In the genomic region with DNA sequence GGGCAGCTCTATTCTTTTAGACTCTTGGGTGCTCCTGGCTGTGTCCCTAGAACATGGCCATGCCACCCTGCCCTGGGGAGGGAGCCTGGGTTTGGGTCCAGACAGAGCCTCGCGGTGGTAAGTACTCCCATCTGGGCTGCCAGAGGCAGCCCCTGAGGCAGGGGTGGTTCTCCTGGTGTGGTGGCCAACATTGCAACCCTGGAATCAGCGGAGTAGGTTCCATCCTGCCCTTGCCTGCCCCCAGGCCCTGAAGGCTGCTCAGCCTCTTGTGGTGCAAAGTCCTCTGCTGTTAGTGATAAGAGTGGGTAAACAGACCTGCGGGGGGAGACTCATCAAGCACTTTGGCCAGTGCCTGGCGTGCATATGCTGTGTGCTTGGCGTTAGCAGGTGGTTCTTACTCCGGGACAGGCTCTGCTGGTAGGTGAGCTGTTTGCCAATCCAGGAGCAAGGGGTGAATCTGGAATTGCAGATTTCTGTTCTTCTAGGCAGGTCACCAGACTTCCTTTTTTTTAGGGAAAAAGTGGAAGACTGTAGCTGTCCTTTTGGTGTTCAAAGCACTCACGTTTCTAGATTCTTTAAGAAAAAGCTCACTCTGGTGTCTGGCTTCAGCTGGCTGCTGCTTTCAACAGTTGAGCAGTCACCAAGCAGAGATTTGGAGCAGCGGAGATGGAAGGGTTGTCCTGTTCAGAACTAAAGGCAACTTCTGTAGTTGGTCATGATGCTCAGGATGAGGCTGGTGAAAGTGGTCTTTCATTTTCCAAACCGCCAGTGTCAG, we compare ENCODE assay signal across 1 cellular context.
TF ChIP-seq lines count a peak whose summit lies in the region.

No MANE protein-coding gene starts in this region.

TF ChIP-seq in HepG2, 621 proteins besides CTCF, POLR2A, EP300 and RAD21 (continued from another document):
- TF ChIP-seq, protein P1, sequence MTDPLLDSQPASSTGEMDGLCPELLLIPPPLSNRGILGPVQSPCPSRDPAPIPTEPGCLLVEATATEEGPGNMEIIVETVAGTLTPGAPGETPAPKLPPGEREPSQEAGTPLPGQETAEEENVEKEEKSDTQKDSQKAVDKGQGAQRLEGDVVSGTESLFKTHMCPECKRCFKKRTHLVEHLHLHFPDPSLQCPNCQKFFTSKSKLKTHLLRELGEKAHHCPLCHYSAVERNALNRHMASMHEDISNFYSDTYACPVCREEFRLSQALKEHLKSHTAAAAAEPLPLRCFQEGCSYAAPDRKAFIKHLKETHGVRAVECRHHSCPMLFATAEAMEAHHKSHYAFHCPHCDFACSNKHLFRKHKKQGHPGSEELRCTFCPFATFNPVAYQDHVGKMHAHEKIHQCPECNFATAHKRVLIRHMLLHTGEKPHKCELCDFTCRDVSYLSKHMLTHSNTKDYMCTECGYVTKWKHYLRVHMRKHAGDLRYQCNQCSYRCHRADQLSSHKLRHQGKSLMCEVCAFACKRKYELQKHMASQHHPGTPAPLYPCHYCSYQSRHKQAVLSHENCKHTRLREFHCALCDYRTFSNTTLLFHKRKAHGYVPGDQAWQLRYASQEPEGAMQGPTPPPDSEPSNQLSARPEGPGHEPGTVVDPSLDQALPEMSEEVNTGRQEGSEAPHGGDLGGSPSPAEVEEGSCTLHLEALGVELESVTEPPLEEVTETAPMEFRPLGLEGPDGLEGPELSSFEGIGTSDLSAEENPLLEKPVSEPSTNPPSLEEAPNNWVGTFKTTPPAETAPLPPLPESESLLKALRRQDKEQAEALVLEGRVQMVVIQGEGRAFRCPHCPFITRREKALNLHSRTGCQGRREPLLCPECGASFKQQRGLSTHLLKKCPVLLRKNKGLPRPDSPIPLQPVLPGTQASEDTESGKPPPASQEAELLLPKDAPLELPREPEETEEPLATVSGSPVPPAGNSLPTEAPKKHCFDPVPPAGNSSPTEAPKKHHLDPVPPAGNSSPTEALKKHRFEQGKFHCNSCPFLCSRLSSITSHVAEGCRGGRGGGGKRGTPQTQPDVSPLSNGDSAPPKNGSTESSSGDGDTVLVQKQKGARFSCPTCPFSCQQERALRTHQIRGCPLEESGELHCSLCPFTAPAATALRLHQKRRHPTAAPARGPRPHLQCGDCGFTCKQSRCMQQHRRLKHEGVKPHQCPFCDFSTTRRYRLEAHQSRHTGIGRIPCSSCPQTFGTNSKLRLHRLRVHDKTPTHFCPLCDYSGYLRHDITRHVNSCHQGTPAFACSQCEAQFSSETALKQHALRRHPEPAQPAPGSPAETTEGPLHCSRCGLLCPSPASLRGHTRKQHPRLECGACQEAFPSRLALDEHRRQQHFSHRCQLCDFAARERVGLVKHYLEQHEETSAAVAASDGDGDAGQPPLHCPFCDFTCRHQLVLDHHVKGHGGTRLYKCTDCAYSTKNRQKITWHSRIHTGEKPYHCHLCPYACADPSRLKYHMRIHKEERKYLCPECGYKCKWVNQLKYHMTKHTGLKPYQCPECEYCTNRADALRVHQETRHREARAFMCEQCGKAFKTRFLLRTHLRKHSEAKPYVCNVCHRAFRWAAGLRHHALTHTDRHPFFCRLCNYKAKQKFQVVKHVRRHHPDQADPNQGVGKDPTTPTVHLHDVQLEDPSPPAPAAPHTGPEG (CRISPR knock-in tag; IDR thresholded peaks at IDR 0.05): peak; percentile 80; the same call in 1 of the 2 replicates
- TF ChIP-seq STAG1 (CRISPR knock-in tag; IDR thresholded peaks at IDR 0.05): peak; percentile 39
- TF ChIP-seq HNRNPK (IDR thresholded peaks at IDR 0.05; ENCODE audit: low read depth, low read length, poor library complexity, severe bottlenecking): no peak
- 0 out of 2 replicates have a peak, but pooled peaks have one; percentile 75 for TF ChIP-seq NCOA1 (CRISPR knock-in tag; IDR thresholded peaks at IDR 0.05)
- TF ChIP-seq ZNF34 (CRISPR knock-in tag; IDR thresholded peaks at IDR 0.05; ENCODE audit: borderline replicate concordance): no peak
- no peak for TF ChIP-seq ZNF24 (IDR thresholded peaks at IDR 0.05)
- TF ChIP-seq, protein P2, sequence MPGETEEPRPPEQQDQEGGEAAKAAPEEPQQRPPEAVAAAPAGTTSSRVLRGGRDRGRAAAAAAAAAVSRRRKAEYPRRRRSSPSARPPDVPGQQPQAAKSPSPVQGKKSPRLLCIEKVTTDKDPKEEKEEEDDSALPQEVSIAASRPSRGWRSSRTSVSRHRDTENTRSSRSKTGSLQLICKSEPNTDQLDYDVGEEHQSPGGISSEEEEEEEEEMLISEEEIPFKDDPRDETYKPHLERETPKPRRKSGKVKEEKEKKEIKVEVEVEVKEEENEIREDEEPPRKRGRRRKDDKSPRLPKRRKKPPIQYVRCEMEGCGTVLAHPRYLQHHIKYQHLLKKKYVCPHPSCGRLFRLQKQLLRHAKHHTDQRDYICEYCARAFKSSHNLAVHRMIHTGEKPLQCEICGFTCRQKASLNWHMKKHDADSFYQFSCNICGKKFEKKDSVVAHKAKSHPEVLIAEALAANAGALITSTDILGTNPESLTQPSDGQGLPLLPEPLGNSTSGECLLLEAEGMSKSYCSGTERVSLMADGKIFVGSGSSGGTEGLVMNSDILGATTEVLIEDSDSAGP (CRISPR knock-in tag; IDR thresholded peaks at IDR 0.05; ENCODE audit: borderline replicate concordance): peak; percentile 94
- TF ChIP-seq, protein P3, sequence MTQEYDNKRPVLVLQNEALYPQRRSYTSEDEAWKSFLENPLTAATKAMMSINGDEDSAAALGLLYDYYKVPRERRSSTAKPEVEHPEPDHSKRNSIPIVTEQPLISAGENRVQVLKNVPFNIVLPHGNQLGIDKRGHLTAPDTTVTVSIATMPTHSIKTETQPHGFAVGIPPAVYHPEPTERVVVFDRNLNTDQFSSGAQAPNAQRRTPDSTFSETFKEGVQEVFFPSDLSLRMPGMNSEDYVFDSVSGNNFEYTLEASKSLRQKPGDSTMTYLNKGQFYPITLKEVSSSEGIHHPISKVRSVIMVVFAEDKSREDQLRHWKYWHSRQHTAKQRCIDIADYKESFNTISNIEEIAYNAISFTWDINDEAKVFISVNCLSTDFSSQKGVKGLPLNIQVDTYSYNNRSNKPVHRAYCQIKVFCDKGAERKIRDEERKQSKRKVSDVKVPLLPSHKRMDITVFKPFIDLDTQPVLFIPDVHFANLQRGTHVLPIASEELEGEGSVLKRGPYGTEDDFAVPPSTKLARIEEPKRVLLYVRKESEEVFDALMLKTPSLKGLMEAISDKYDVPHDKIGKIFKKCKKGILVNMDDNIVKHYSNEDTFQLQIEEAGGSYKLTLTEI (CRISPR knock-in tag; conservative IDR thresholded peaks at IDR 0.05): no peak
- TF ChIP-seq EED (CRISPR knock-in tag; IDR thresholded peaks at IDR 0.05): peak; percentile 77; the same call in 1 of the 2 replicates
- peak; percentile 83 for TF ChIP-seq KMT2B (CRISPR knock-in tag; IDR thresholded peaks at IDR 0.05)
- TF ChIP-seq ARID2 (CRISPR knock-in tag; IDR thresholded peaks at IDR 0.05; ENCODE audit: borderline replicate concordance): peak; percentile 65; the same call in 1 of the 2 replicates
- peak; percentile 77; the same call in 1 of the 2 replicates for TF ChIP-seq JUN (CRISPR knock-in tag; IDR thresholded peaks at IDR 0.05)
- TF ChIP-seq ZSCAN12 (CRISPR knock-in tag; IDR thresholded peaks at IDR 0.05): peak; percentile 43; the same call in 1 of the 2 replicates
- peak; percentile 53; the same call in 1 of the 2 replicates for TF ChIP-seq KLF11 (CRISPR knock-in tag; IDR thresholded peaks at IDR 0.05)
- TF ChIP-seq, protein P4, sequence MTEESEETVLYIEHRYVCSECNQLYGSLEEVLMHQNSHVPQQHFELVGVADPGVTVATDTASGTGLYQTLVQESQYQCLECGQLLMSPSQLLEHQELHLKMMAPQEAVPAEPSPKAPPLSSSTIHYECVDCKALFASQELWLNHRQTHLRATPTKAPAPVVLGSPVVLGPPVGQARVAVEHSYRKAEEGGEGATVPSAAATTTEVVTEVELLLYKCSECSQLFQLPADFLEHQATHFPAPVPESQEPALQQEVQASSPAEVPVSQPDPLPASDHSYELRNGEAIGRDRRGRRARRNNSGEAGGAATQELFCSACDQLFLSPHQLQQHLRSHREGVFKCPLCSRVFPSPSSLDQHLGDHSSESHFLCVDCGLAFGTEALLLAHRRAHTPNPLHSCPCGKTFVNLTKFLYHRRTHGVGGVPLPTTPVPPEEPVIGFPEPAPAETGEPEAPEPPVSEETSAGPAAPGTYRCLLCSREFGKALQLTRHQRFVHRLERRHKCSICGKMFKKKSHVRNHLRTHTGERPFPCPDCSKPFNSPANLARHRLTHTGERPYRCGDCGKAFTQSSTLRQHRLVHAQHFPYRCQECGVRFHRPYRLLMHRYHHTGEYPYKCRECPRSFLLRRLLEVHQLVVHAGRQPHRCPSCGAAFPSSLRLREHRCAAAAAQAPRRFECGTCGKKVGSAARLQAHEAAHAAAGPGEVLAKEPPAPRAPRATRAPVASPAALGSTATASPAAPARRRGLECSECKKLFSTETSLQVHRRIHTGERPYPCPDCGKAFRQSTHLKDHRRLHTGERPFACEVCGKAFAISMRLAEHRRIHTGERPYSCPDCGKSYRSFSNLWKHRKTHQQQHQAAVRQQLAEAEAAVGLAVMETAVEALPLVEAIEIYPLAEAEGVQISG (CRISPR knock-in tag; IDR thresholded peaks at IDR 0.05): peak; percentile 92
- TF ChIP-seq NRL (CRISPR knock-in tag; IDR thresholded peaks at IDR 0.05; ENCODE audit: borderline replicate concordance): peak; percentile 45; the same call in 1 of the 2 replicates
- peak; percentile 51; the same call in 1 of the 2 replicates for TF ChIP-seq NFYB (CRISPR knock-in tag; IDR thresholded peaks at IDR 0.05)
- TF ChIP-seq ERF (CRISPR knock-in tag; IDR thresholded peaks at IDR 0.05): peak; percentile 96
- 0 out of 2 replicates have a peak, but pooled peaks have one; percentile 64 for TF ChIP-seq ZNF136 (CRISPR knock-in tag; IDR thresholded peaks at IDR 0.05; ENCODE audit: low read depth)
- TF ChIP-seq TCF7 (IDR thresholded peaks at IDR 0.05; ENCODE audit: low read depth): peak; percentile 42
- peak; percentile 52; the same call in 1 of the 2 replicates for TF ChIP-seq FOXP1 (IDR thresholded peaks at IDR 0.05)
- TF ChIP-seq FOXP1 (CRISPR knock-in tag; IDR thresholded peaks at IDR 0.05): peak; percentile 96
- TF ChIP-seq, protein P5, sequence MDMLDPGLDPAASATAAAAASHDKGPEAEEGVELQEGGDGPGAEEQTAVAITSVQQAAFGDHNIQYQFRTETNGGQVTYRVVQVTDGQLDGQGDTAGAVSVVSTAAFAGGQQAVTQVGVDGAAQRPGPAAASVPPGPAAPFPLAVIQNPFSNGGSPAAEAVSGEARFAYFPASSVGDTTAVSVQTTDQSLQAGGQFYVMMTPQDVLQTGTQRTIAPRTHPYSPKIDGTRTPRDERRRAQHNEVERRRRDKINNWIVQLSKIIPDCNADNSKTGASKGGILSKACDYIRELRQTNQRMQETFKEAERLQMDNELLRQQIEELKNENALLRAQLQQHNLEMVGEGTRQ (IDR thresholded peaks at IDR 0.05; ENCODE audit: low read depth, low read length): no peak
- TF ChIP-seq, protein P5 (CRISPR knock-in tag; IDR thresholded peaks at IDR 0.05; ENCODE audit: borderline replicate concordance): no peak; the same call in 1 of the 2 replicates
- TF ChIP-seq RFXANK (CRISPR knock-in tag; IDR thresholded peaks at IDR 0.05): no peak
- TF ChIP-seq, protein P6, sequence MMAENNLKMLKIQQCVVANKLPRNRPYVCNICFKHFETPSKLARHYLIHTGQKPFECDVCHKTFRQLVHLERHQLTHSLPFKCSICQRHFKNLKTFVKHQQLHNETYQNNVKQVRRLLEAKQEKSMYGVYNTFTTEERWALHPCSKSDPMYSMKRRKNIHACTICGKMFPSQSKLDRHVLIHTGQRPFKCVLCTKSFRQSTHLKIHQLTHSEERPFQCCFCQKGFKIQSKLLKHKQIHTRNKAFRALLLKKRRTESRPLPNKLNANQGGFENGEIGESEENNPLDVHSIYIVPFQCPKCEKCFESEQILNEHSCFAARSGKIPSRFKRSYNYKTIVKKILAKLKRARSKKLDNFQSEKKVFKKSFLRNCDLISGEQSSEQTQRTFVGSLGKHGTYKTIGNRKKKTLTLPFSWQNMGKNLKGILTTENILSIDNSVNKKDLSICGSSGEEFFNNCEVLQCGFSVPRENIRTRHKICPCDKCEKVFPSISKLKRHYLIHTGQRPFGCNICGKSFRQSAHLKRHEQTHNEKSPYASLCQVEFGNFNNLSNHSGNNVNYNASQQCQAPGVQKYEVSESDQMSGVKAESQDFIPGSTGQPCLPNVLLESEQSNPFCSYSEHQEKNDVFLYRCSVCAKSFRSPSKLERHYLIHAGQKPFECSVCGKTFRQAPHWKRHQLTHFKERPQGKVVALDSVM (CRISPR knock-in tag; IDR thresholded peaks at IDR 0.05): peak; percentile 87
- TF ChIP-seq ZNF75D (CRISPR knock-in tag; IDR thresholded peaks at IDR 0.05; ENCODE audit: borderline replicate concordance): no peak
- 0 out of 2 replicates have a peak, but pooled peaks have one; percentile 64 for TF ChIP-seq ZNF260 (CRISPR knock-in tag; IDR thresholded peaks at IDR 0.05; ENCODE audit: borderline replicate concordance, low read depth)
- peak; percentile 84 for TF ChIP-seq ZNF792 (CRISPR knock-in tag; IDR thresholded peaks at IDR 0.05)
- TF ChIP-seq SIX1 (CRISPR knock-in tag; IDR thresholded peaks at IDR 0.05; ENCODE audit: borderline replicate concordance): peak; percentile 71; the same call in 1 of the 2 replicates
- TF ChIP-seq ARNT2 (CRISPR knock-in tag; IDR thresholded peaks at IDR 0.05; ENCODE audit: low read depth): peak; percentile 73
- TF ChIP-seq ZNF563 (CRISPR knock-in tag; IDR thresholded peaks at IDR 0.05): 0 out of 2 replicates have a peak, but pooled peaks have one; percentile 11
- peak; percentile 94 for TF ChIP-seq HNRNPL (IDR thresholded peaks at IDR 0.05; ENCODE audit: low read depth, low read length)
- TF ChIP-seq, protein P7, sequence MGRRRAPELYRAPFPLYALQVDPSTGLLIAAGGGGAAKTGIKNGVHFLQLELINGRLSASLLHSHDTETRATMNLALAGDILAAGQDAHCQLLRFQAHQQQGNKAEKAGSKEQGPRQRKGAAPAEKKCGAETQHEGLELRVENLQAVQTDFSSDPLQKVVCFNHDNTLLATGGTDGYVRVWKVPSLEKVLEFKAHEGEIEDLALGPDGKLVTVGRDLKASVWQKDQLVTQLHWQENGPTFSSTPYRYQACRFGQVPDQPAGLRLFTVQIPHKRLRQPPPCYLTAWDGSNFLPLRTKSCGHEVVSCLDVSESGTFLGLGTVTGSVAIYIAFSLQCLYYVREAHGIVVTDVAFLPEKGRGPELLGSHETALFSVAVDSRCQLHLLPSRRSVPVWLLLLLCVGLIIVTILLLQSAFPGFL (CRISPR knock-in tag; IDR thresholded peaks at IDR 0.05): no peak
